8 cellular contexts compared by ENCODE assay signal in genomic region chr1:161177112-161177935, GRCh38. TPM values are rescaled to one million over a fixed set of nuclear protein-coding genes. Genes with fewer than 3 reads are reported as not detected.
A peak's percentile ranks its signal among the peaks of the same experiment; 100 is the strongest.
DNase-seq lines count a peak whose midpoint lies in the region; ATAC-seq and TF ChIP-seq lines count a peak whose summit lies in the region.

Gene B4GALT3 (minus strand): TSS chr1:161177507. CDS start chr1:161176060, 1,447 bp downstream.

- H3K27ac ChIP-seq in SU-DHL-6 (ENCODE audit: low read depth, low read length) (peak within 1 kb of the TSS; percentile 52), thoracic aorta (peak within 1 kb of the TSS; percentile 83 to 91)

- H3K27me3 ChIP-seq in SU-DHL-6 (ENCODE audit: low read length) (no peaks in the 10 kb centered on the region), thoracic aorta (replicated peaks; ENCODE audit: insufficient read depth) (no peaks in the 10 kb centered on the region)

- H3K9me3 Mint-ChIP-seq in activated naive CD8-positive, alpha-beta T cell treated with anti-CD3 and anti-CD28 coated beads for 36 hours: no peaks in the 10 kb centered on the region
- peaks cover 11% of the 10 kb centered on the region for H3K9me3 Mint-ChIP-seq in glutamatergic neuron (ENCODE audit: unreplicated experiment)
- no peaks in the 10 kb centered on the region for H3K9me3 Mint-ChIP-seq in osteocyte (ENCODE audit: unreplicated experiment)

- peak; percentile 71 for ATAC-seq in HG02623 (IDR thresholded peaks at IDR 0.05; ENCODE audit: unreplicated experiment)
- peak; percentile 88 for ATAC-seq in thoracic aorta (ENCODE audit: insufficient number of reproducible peaks, low FRiP score, low read depth)

- peak within 1 kb of the TSS; percentile 69 for H3K9ac ChIP-seq in SU-DHL-6 (ENCODE audit: low read length)

- TF ChIP-seq CTCF in GM12864 (IDR thresholded peaks at IDR 0.05; ENCODE audit: low read depth, low read length, missing control alignments): no peak
- no peak for TF ChIP-seq CTCF in SU-DHL-6 (IDR thresholded peaks at IDR 0.05; ENCODE audit: insufficient read depth, low read length, poor library complexity, severe bottlenecking)
- TF ChIP-seq CTCF in glutamatergic neuron (IDR thresholded peaks at IDR 0.05; ENCODE audit: partially characterized antibody, unreplicated experiment): no peak
- no peak for TF ChIP-seq CTCF in osteocyte (IDR thresholded peaks at IDR 0.05)
- no peak for TF ChIP-seq CTCF in thoracic aorta (IDR thresholded peaks at IDR 0.05)

- H3K27me3 Mint-ChIP-seq in activated naive CD8-positive, alpha-beta T cell treated with anti-CD3 and anti-CD28 coated beads for 36 hours: no peaks in the 10 kb centered on the region
- H3K27me3 Mint-ChIP-seq in glutamatergic neuron (ENCODE audit: unreplicated experiment) (peaks cover 14% of the 10 kb centered on the region), osteocyte (ENCODE audit: unreplicated experiment) (no peaks in the 10 kb centered on the region)

- H3K9me2 ChIP-seq in SU-DHL-6 (replicated peaks; ENCODE audit: insufficient read depth, low read length): no peaks in the 10 kb centered on the region

- H3K9me3 ChIP-seq in SU-DHL-6 (ENCODE audit: insufficient read depth, low read length): no peaks in the 10 kb centered on the region
- H3K9me3 ChIP-seq in thoracic aorta: no peaks in the 10 kb centered on the region

- peak within 1 kb of the TSS; percentile 96 for H3K4me3 Mint-ChIP-seq in activated naive CD8-positive, alpha-beta T cell treated with anti-CD3 and anti-CD28 coated beads for 36 hours
- peak within 1 kb of the TSS; percentile 100 for H3K4me3 Mint-ChIP-seq in glutamatergic neuron (ENCODE audit: unreplicated experiment)
- H3K4me3 Mint-ChIP-seq in osteocyte (ENCODE audit: unreplicated experiment): peak within 1 kb of the TSS; percentile 100

- H2AFZ ChIP-seq in SU-DHL-6 (ENCODE audit: low read depth, low read length, severe bottlenecking): peak within 1 kb of the TSS; percentile 87

- peaks cover 8 to 34% of the 10 kb centered on the region in 2 donors for H3K4me1 ChIP-seq in thoracic aorta (ENCODE audit: control insufficient read depth in 1 of 2, low read depth in 2 of 2)

- peak within 1 kb of the TSS; percentile 93 for H3K27ac Mint-ChIP-seq in activated naive CD8-positive, alpha-beta T cell treated with anti-CD3 and anti-CD28 coated beads for 36 hours
- H3K27ac Mint-ChIP-seq in glutamatergic neuron (ENCODE audit: unreplicated experiment) (peak within 1 kb of the TSS; percentile 98), osteocyte (ENCODE audit: unreplicated experiment) (peak within 1 kb of the TSS; percentile 97)

- H3K4me3 ChIP-seq in GM12864 (ENCODE audit: low read depth, low read length) (peak within 1 kb of the TSS; percentile 67), SU-DHL-6 (ENCODE audit: insufficient read depth, low read length, poor library complexity, severe bottlenecking) (peak within 1 kb of the TSS; percentile 86), thoracic aorta (peak within 1 kb of the TSS; percentile 82)

- peaks cover 13% of the 10 kb centered on the region; the same call in 1 of the 2 replicates for H3F3A ChIP-seq in SU-DHL-6 (ENCODE audit: insufficient read depth)

- H4K20me1 ChIP-seq in SU-DHL-6 (ENCODE audit: low read depth, low read length): no peaks in the 10 kb centered on the region

- peaks cover 28% of the 10 kb centered on the region for H3K36me3 Mint-ChIP-seq in activated naive CD8-positive, alpha-beta T cell treated with anti-CD3 and anti-CD28 coated beads for 36 hours
- peaks cover 7% of the 10 kb centered on the region for H3K36me3 Mint-ChIP-seq in glutamatergic neuron (ENCODE audit: unreplicated experiment)
- peaks cover 20% of the 10 kb centered on the region for H3K36me3 Mint-ChIP-seq in osteocyte (ENCODE audit: unreplicated experiment)

- DNase-seq in GM12864 (ENCODE audit: low read depth) (no peak), NCI-H1105 treated with DMSO at 0.1 percent for 48 hours (lab: John Stamatoyannopoulos, UW) (peak; percentile 81), glutamatergic neuron (peak; percentile 98), osteocyte (ENCODE audit: extremely low spot score, unreplicated experiment) (peak; percentile 96), thoracic aorta (ENCODE audit: low spot score) (peak; percentile 43)
- peak; percentile 96 for DNase-seq in activated naive CD8-positive, alpha-beta T cell treated with anti-CD3 and anti-CD28 coated beads for 36 hours

- peak within 1 kb of the TSS; percentile 85 for H3K4me2 ChIP-seq in SU-DHL-6 (ENCODE audit: low read depth, low read length, poor library complexity, severe bottlenecking)

- no peaks in the 10 kb centered on the region for H3K36me3 ChIP-seq in SU-DHL-6 (ENCODE audit: low read length)
- H3K36me3 ChIP-seq in thoracic aorta: peaks cover 13% of the 10 kb centered on the region

- no peaks in the 10 kb centered on the region; the same call in 1 of the 2 replicates for H3K79me2 ChIP-seq in SU-DHL-6 (ENCODE audit: insufficient read depth, low read length)

- H3K4me1 Mint-ChIP-seq in activated naive CD8-positive, alpha-beta T cell treated with anti-CD3 and anti-CD28 coated beads for 36 hours: peaks cover 58% of the 10 kb centered on the region
- peaks cover 8% of the 10 kb centered on the region for H3K4me1 Mint-ChIP-seq in glutamatergic neuron (ENCODE audit: low read depth, unreplicated experiment)
- peaks cover 42% of the 10 kb centered on the region for H3K4me1 Mint-ChIP-seq in osteocyte (ENCODE audit: unreplicated experiment)

RNA-seq across cellular contexts. Expression of gene B4GALT3, which starts in this region (rescaled TPM):
- 10 to 100 TPM; 49.5 to 53.9 TPM for total RNA-seq in activated naive CD8-positive, alpha-beta T cell treated with anti-CD3 and anti-CD28 coated beads for 36 hours
- 35.7 TPM for total RNA-seq in glutamatergic neuron (ENCODE audit: unreplicated experiment)
- 21.7 and 24.3 TPM in 2 replicates for total RNA-seq in osteocyte
- total RNA-seq in thoracic aorta: 100 to 1,000 TPM in 1 of 2 donors, 10 to 100 TPM in 1; 36.4 to 145 TPM
